ENCODE assay signal across 24 cellular contexts in the genomic region with DNA sequence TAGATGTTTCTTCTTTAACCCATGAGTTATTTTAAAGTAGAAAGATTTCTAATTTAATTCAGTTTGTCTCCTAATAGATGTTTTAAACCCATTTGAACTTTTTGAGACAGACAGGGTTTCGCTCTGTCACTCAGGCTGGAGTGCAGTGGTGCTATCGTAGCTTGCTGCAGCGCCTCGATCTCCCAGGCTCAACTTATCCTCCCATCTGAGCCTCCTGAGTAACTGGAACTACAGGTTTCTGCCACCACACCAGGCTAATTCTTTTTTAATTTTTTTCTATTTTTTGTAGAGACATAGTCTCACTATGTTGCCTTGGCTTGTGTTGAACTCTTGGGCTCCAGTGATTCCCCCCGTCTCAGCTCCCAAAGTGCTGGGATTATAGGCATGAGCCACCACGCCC.
"Had no signal": no experiment of that assay in that cellular context is flagged by ENCODE, and none has a peak within 500 bp of the region (broad histone marks: within the 10 kb centered on the region; RNA-seq: fewer than 3 reads in every experiment).

No MANE protein-coding gene starts in this region.

- H3K4me3 ChIP-seq: colonic mucosa, esophagus squamous epithelium, gastrocnemius medialis, heart right ventricle, left lung, lower lobe of right lung, mucosa of descending colon had no signal

- H3K36me3 Mint-ChIP-seq: mesothelial cell of epicardium, naive B cell had no signal

- H3K9me3 Mint-ChIP-seq: dendritic cell treated with granulocyte-macrophage colony-stimulating factor and Interleukin-4, amounts not matched to agents 40 ng/mL and 50 ng/mL, for 4 days; effector memory CD8-positive, alpha-beta T cell; endodermal cell; mesothelial cell of epicardium; naive B cell had no signal

- H3K36me3 ChIP-seq: colonic mucosa, esophagus squamous epithelium, gastrocnemius medialis, heart right ventricle, left lung, lower lobe of right lung had no signal

- H3K27ac Mint-ChIP-seq: dendritic cell treated with granulocyte-macrophage colony-stimulating factor and Interleukin-4, amounts not matched to agents 40 ng/mL and 50 ng/mL, for 4 days; effector memory CD8-positive, alpha-beta T cell; endodermal cell; mesothelial cell of epicardium; naive B cell had no signal

- ATAC-seq: effector memory CD8-positive, alpha-beta T cell; gastrocnemius medialis; heart right ventricle; left cardiac atrium; left lung; left ventricle myocardium superior; lower lobe of right lung; mucosa of descending colon had no signal

- H3K27ac ChIP-seq: colonic mucosa, epithelial cell of prostate, esophagus squamous epithelium, gastrocnemius medialis, heart right ventricle, left lung, lower lobe of right lung had no signal

- H3K4me3 Mint-ChIP-seq: dendritic cell treated with granulocyte-macrophage colony-stimulating factor and Interleukin-4, amounts not matched to agents 40 ng/mL and 50 ng/mL, for 4 days; effector memory CD8-positive, alpha-beta T cell; endodermal cell; mesothelial cell of epicardium; naive B cell had no signal

- H3K9me3 ChIP-seq: colonic mucosa, esophagus squamous epithelium, gastrocnemius medialis, heart right ventricle, left lung, lower lobe of right lung, mucosa of descending colon had no signal

- DNase-seq: colonic mucosa; cortex of kidney; effector CD8-positive, alpha-beta T cell; effector memory CD8-positive, alpha-beta T cell; endodermal cell; erythroblast; esophagus squamous epithelium; foreskin fibroblast; foreskin melanocyte; gastrocnemius medialis; glutamatergic neuron; head of caudate nucleus; heart right ventricle; hippocampal formation; left cardiac atrium; left lung; left ventricle myocardium superior; lower lobe of right lung; mesenchymal stem cell; mucosa of descending colon; naive B cell had no signal

- H3K27me3 ChIP-seq: colonic mucosa, esophagus squamous epithelium, gastrocnemius medialis had no signal

- H3K27me3 Mint-ChIP-seq: dendritic cell treated with granulocyte-macrophage colony-stimulating factor and Interleukin-4, amounts not matched to agents 40 ng/mL and 50 ng/mL, for 4 days had no signal

- H3K4me1 ChIP-seq: colonic mucosa, gastrocnemius medialis, lower lobe of right lung had no signal
